ENCODE assay signal across 1 cellular context in the genomic region with DNA sequence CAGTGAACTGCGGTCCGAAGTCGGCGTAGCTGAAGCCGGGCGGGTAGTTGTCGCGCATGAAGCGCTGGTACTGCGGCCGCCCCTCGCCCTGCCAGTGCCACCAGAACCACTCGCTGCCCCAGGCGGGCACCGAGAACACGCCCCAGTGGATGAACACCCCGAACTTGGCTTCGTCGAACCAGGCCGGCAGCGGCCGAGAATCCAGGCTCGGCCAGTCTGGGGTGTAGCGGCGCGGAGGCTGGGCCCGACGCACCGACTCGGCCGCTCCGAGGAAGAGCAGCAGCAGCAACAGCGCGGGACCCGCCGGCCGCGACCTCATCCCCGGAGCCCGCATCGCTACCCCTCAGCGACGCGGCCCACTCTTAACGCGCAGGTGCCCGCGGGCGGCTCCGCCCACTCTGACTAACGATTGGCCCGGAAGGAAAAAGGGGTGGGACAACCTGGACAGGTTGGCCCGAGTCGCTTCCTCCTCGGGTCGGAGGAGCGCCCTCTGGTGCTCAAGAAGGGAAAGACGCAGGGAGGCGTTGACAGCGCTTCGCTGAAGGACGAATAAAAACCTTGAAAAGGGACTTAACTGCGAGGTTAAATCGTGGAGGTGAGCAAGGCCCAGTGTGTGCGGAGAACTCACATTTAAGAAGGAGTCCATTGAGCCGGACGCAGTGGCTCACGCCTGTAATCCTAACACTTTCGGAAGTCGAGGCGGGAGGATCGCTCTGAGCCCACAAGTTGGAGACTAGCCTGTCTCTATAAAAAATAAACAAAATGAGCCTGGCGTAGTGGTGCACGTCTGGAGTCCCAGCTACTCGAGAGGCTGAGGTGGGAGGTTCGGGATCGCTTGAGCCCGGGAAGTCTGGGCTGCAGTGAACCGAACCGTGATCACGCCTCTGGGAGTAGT.
TF ChIP-seq lines count a peak whose summit lies in the region.

A gene (minus strand): TSS at position 338 of the 895 bp plus-strand sequence. CDS start 4 bp downstream, at position 334.

TF ChIP-seq in H1, 55 proteins besides CTCF, POLR2A, EP300 and RAD21 (continued from another document):
- no peak for TF ChIP-seq SP2 (IDR thresholded peaks at IDR 0.05; ENCODE audit: low read length)
